In the genomic region with DNA sequence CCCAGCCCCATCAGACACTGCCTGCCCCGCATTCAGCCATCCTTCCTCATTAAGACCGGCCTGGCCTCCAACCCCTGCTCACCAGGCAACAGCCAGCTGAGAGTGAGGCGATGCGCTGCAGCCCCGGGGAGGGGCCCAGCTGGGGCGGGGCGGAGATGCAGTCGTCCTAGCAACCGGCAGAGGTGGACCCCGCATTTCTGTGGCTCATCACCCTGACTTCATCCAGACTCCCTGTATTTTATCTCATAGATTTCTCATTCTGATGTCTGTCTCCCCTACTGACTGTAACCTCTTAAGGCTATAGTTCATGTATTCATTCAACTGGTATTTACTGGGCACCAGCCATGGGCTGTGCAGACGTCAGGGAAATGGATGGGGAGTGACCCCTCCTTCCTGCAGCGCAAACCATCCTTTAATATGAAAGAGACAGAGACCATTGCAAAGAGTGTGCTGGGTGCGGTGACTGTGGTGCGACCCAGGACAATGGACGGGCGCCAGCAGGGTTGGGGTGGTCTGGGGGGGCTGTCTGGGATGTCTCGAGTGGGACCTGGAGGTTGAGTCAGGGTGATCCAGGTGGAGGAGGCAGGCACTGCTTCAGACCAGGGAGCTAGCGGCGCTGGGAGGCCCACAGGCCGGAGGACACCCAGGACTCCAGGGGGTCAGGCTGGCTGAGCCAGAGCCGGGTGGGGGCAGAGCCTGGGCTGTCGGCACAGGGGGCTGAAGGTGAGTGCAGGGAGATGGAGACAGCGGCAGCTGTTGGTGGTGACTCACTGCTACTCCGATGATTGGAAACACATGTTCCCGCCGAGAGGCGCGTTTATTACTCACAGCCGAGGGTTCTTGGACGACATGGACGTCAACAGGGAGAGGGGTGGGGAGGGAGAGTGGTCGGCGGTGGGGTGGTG, we compare ENCODE assay signal across 9 cellular contexts. TPM values are rescaled to one million over a fixed set of nuclear protein-coding genes. Genes with fewer than 3 reads are reported as not detected.
DNase-seq lines count a peak whose midpoint lies in the region; TF ChIP-seq lines count a peak whose summit lies in the region.
"Had no signal": no experiment of that assay in that cellular context is flagged by ENCODE, and none has a peak within 500 bp of the region (broad histone marks: within the 10 kb centered on the region; RNA-seq: fewer than 3 reads in every experiment).

No MANE protein-coding gene starts in this region.

- CTCF ChIA-PET in activated naive CD4-positive, alpha-beta T cell treated with anti-CD3 and anti-CD28 coated beads for 36 hours (lab: Charles Lee) = no interaction called here

- no peak overlapping the region for H3K27ac Mint-ChIP-seq in activated naive CD4-positive, alpha-beta T cell treated with anti-CD3 and anti-CD28 coated beads for 36 hours
- H3K27ac Mint-ChIP-seq: activated CD4-positive, alpha-beta T cell treated with anti-CD3 and anti-CD28 coated beads, Interleukin-2, amount 10 ng/mL, durations not matched to agents 7 days and 5 days had no signal

- no peaks in the 10 kb centered on the region for H3K4me1 Mint-ChIP-seq in activated naive CD4-positive, alpha-beta T cell treated with anti-CD3 and anti-CD28 coated beads for 36 hours (ENCODE audit: low read depth)

- H3K9me3 Mint-ChIP-seq in activated naive CD4-positive, alpha-beta T cell treated with anti-CD3 and anti-CD28 coated beads for 36 hours = no peaks in the 10 kb centered on the region
- H3K9me3 Mint-ChIP-seq: activated CD4-positive, alpha-beta T cell treated with anti-CD3 and anti-CD28 coated beads, Interleukin-2, amount 10 ng/mL, durations not matched to agents 7 days and 5 days had no signal

- H3K4me3 Mint-ChIP-seq in activated naive CD4-positive, alpha-beta T cell treated with anti-CD3 and anti-CD28 coated beads for 36 hours = no peak overlapping the region
- H3K4me3 Mint-ChIP-seq: activated CD4-positive, alpha-beta T cell treated with anti-CD3 and anti-CD28 coated beads, Interleukin-2, amount 10 ng/mL, durations not matched to agents 7 days and 5 days had no signal

- no peaks in the 10 kb centered on the region for H3K36me3 Mint-ChIP-seq in activated naive CD4-positive, alpha-beta T cell treated with anti-CD3 and anti-CD28 coated beads for 36 hours (ENCODE audit: low read depth)

- intact Hi-C loops in activated naive CD4-positive, alpha-beta T cell treated with anti-CD3 and anti-CD28 coated beads for 36 hours (cut with micrococcal nuclease) = no loop called here

- no peak overlapping the region for H3K4me3 ChIP-seq in fibroblast of pulmonary artery (replicated peaks; ENCODE audit: low read depth, low read length)

- DNase-seq in DMS 273 (lab: John Stamatoyannopoulos, UW; ENCODE audit: unreplicated experiment) (peak; percentile 95), RPMI7951 (ENCODE audit: low read depth) (peak; percentile 98), fibroblast of pulmonary artery (ENCODE audit: low read depth) (peak; percentile 98), renal cortical epithelial cell (ENCODE audit: low read depth) (peak; percentile 80)
- DNase-seq in activated CD4-positive, alpha-beta T cell treated with anti-CD3 and anti-CD28 coated beads, Interleukin-2, amount 50 U/mL, for 1 hour = no peak
- DNase-seq in activated CD4-positive, CD25-positive, alpha-beta regulatory T cell treated with anti-CD3 and anti-CD28 coated beads, Interleukin-2, amount 50 U/mL, for 72 hours = no peak
- DNase-seq in activated CD4-positive, alpha-beta T cell treated with anti-CD3 and anti-CD28 coated beads, Interleukin-2, amount 50 U/mL, for 4 hours = no peak
- no peak for DNase-seq in activated naive CD4-positive, alpha-beta T cell treated with anti-CD3 and anti-CD28 coated beads for 36 hours
- DNase-seq: activated CD4-positive, alpha-beta T cell treated with anti-CD3 and anti-CD28 coated beads, Interleukin-2, amount 10 ng/mL, durations not matched to agents 7 days and 5 days had no signal

- TF ChIP-seq CTCF in fibroblast of pulmonary artery (IDR thresholded peaks at IDR 0.05; ENCODE audit: low read length, missing control alignments) = no peak

- H3K27me3 Mint-ChIP-seq in activated naive CD4-positive, alpha-beta T cell treated with anti-CD3 and anti-CD28 coated beads for 36 hours (ENCODE audit: low read depth) = no peaks in the 10 kb centered on the region
- H3K27me3 Mint-ChIP-seq: activated CD4-positive, alpha-beta T cell treated with anti-CD3 and anti-CD28 coated beads, Interleukin-2, amount 10 ng/mL, durations not matched to agents 7 days and 5 days had no signal

RNA-seq across cellular contexts. Expression of a gene that starts 10.5 kb away (rescaled TPM):
- 115 and 147 TPM in 2 replicates for total RNA-seq in RPMI7951 (2014; rRNA removed; shearing (Covaris generic))
- total RNA-seq in renal cortical epithelial cell = 16.1 and 42.1 TPM in 2 replicates
- total RNA-seq in activated naive CD4-positive, alpha-beta T cell treated with anti-CD3 and anti-CD28 coated beads for 36 hours = under 1 TPM; 0.35 to 0.43 TPM

RNA-seq across cellular contexts. Expression of a gene that starts 32.7 kb away (rescaled TPM):
- 0.49 TPM in 1 of 2 replicates, not detected in the other for total RNA-seq in RPMI7951 (2014; rRNA removed; shearing (Covaris generic))
- 0.69 and 1.5 TPM in 2 replicates for total RNA-seq in renal cortical epithelial cell
- not detected for total RNA-seq in activated naive CD4-positive, alpha-beta T cell treated with anti-CD3 and anti-CD28 coated beads for 36 hours

RNA-seq across cellular contexts. Expression of a gene that starts 44.1 kb away (rescaled TPM):
- total RNA-seq in RPMI7951 (2014; rRNA removed; shearing (Covaris generic)) = 524 and 575 TPM in 2 replicates
- total RNA-seq in renal cortical epithelial cell = 390 and 548 TPM in 2 replicates
- total RNA-seq in activated naive CD4-positive, alpha-beta T cell treated with anti-CD3 and anti-CD28 coated beads for 36 hours = 10 to 100 TPM; 59.9 to 65.4 TPM

Comparison
In these comparisons a context has a peak if more than half of its experiments do, and no peak if none do; other contexts are left out.
1. DNase-seq: peak in DMS 273 (single experiment), RPMI7951 (single experiment), fibroblast of pulmonary artery (single experiment) and renal cortical epithelial cell (single experiment); none in activated CD4-positive, alpha-beta T cell treated with anti-CD3 and anti-CD28 coated beads, Interleukin-2, amount 50 U/mL, for 1 hour (single experiment), activated CD4-positive, CD25-positive, alpha-beta regulatory T cell treated with anti-CD3 and anti-CD28 coated beads, Interleukin-2, amount 50 U/mL, for 72 hours (single experiment), activated CD4-positive, alpha-beta T cell treated with anti-CD3 and anti-CD28 coated beads, Interleukin-2, amount 50 U/mL, for 4 hours (0 of 2) and activated naive CD4-positive, alpha-beta T cell treated with anti-CD3 and anti-CD28 coated beads for 36 hours (single experiment).
2. RNA of a gene that starts 10.5 kb away (total RNA-seq): 115 to 147 TPM in RPMI7951 and 16.1 to 42.1 TPM in renal cortical epithelial cell; 0.35 to 0.43 TPM in activated naive CD4-positive, alpha-beta T cell treated with anti-CD3 and anti-CD28 coated beads for 36 hours; every median in the first group is over 10 times any median in the second.